ENCODE assay signal across 8 cellular contexts in genomic region chr17:48626470-48627241, GRCh38. TPM values are rescaled to one million over a fixed set of nuclear protein-coding genes. Genes with fewer than 3 reads are reported as not detected.
A peak's percentile ranks its signal among the peaks of the same experiment; 100 is the strongest.
DNase-seq lines count a peak whose midpoint lies in the region; ATAC-seq and TF ChIP-seq lines count a peak whose summit lies in the region.

No MANE protein-coding gene starts in this region.

- peaks cover 10% of the 10 kb centered on the region for H3K4me1 Mint-ChIP-seq in T-helper 2 cell treated with Interferon-gamma antibody and Interleukin-4, amounts not matched to agents 5 μg/mL and 100 μg/mL, for 36 hours (ENCODE audit: low read depth)

- no peaks in the 10 kb centered on the region for H3K9me3 Mint-ChIP-seq in T-helper 2 cell treated with Interferon-gamma antibody and Interleukin-4, amounts not matched to agents 5 μg/mL and 100 μg/mL, for 36 hours

- ATAC-seq in GM18520 (IDR thresholded peaks at IDR 0.05; ENCODE audit: unreplicated experiment) (no peak), GM21825 (IDR thresholded peaks at IDR 0.05; ENCODE audit: unreplicated experiment) (no peak)

- DNase-seq in NCI-H82 (lab: John Stamatoyannopoulos, UW) (peak; percentile 17), NCI-H82 treated with DMSO at 0.1 percent for 48 hours (lab: John Stamatoyannopoulos, UW; ENCODE audit: unreplicated experiment) (no peak), epithelial cell of proximal tubule (ENCODE audit: low read depth) (no peak), GM10266 (ENCODE audit: extremely low spot score) (no peak)
- no peak for DNase-seq in T-helper 2 cell treated with Interferon-gamma antibody and Interleukin-4, amounts not matched to agents 5 μg/mL and 100 μg/mL, for 36 hours (ENCODE audit: low spot score)
- DNase-seq in stimulated activated CD4-positive, alpha-beta T cell treated with anti-CD3 and anti-CD28 coated beads, Interleukin-4, amount 100 ng/mL, for 24 hours = peak; percentile 51

- H3K36me3 Mint-ChIP-seq in T-helper 2 cell treated with Interferon-gamma antibody and Interleukin-4, amounts not matched to agents 5 μg/mL and 100 μg/mL, for 36 hours (ENCODE audit: low read depth) = no peaks in the 10 kb centered on the region

- peak overlapping the region; percentile 77 for H3K27ac Mint-ChIP-seq in T-helper 2 cell treated with Interferon-gamma antibody and Interleukin-4, amounts not matched to agents 5 μg/mL and 100 μg/mL, for 36 hours

- peak overlapping the region; percentile 82 for H3K4me3 ChIP-seq in epithelial cell of proximal tubule (ENCODE audit: low read depth, low read length)

- H3K4me3 Mint-ChIP-seq in T-helper 2 cell treated with Interferon-gamma antibody and Interleukin-4, amounts not matched to agents 5 μg/mL and 100 μg/mL, for 36 hours = peak overlapping the region; percentile 83

- TF ChIP-seq CTCF in epithelial cell of proximal tubule (conservative IDR thresholded peaks at IDR 0.05; ENCODE audit: low read depth, low read length) (no peak), GM10266 (IDR thresholded peaks at IDR 0.05; ENCODE audit: control insufficient read depth, insufficient read depth, low read depth, missing control alignments) (no peak)

- H3K27me3 Mint-ChIP-seq in T-helper 2 cell treated with Interferon-gamma antibody and Interleukin-4, amounts not matched to agents 5 μg/mL and 100 μg/mL, for 36 hours (ENCODE audit: low read depth) = peaks cover 92% of the 10 kb centered on the region

RNA-seq across cellular contexts. Expression of gene HOXB9, which starts 0.5 kb away (rescaled TPM):
- 74.5 and 83.8 TPM in 2 replicates for total RNA-seq in epithelial cell of proximal tubule

RNA-seq across cellular contexts. Expression of gene HOXB8, which starts 11.6 kb away (rescaled TPM):
- 12.7 and 21.4 TPM in 2 replicates for total RNA-seq in epithelial cell of proximal tubule

RNA-seq across cellular contexts. Expression of gene HOXB7, which starts 15.8 kb away (rescaled TPM):
- total RNA-seq in epithelial cell of proximal tubule = 24.9 and 26.0 TPM in 2 replicates

RNA-seq across cellular contexts. Expression of gene HOXB6, which starts 21.9 kb away (rescaled TPM):
- total RNA-seq in epithelial cell of proximal tubule = 42.9 and 55.6 TPM in 2 replicates

RNA-seq across cellular contexts. Expression of gene HOXB5, which starts 33.1 kb away (rescaled TPM):
- total RNA-seq in epithelial cell of proximal tubule = 2.8 and 5.5 TPM in 2 replicates

Comparison
In these comparisons a context has a peak if more than half of its experiments do, and no peak if none do; other contexts are left out.
1. DNase-seq: peak in NCI-H82 (single experiment) and stimulated activated CD4-positive, alpha-beta T cell treated with anti-CD3 and anti-CD28 coated beads, Interleukin-4, amount 100 ng/mL, for 24 hours (single experiment); none in NCI-H82 treated with DMSO at 0.1 percent for 48 hours (single experiment), T-helper 2 cell treated with Interferon-gamma antibody and Interleukin-4, amounts not matched to agents 5 μg/mL and 100 μg/mL, for 36 hours (single experiment), epithelial cell of proximal tubule (single experiment) and GM10266 (single experiment).